ENCODE assay signal across 1 cellular context in the genomic region with DNA sequence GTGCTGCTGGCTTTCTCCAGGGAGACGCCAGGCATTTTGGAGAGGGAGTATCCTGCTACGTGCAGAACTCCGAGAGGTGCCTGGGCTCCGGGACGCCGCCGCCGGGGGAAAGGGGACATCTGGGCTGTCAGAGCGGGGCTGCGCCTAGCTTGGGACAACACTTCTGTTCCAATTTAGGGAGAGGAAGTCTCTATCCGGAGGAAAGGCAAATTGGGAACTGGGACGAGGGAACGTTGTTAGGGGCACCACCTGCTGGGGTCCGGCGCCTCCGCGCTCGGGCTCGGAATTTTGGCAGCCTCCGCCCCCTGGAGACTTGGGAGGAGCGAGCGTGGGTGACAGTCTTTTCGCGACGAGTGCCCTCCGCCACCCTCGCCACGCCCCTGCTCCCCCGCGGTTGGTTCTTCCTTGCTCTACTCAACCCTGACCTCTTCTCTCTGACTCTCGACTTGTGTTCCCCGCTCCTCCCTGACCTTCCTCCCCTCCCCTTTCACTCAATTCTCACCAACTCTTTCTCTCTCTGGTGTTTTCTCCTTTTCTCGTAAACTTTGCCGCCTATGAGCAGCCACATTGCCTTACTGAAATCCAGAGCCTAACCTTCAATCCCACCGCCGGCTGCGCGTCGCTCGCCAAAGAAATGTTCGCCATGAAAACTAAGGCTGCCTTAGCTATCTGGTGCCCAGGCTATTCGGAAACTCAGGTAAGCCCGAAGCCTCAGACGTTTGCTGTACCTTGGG.
TF ChIP-seq lines count a peak whose summit lies in the region.

No MANE protein-coding gene starts in this region.

TF ChIP-seq in K562, 482 proteins besides CTCF, POLR2A, EP300 and RAD21 (continued from another document):
- TF ChIP-seq, protein P1, sequence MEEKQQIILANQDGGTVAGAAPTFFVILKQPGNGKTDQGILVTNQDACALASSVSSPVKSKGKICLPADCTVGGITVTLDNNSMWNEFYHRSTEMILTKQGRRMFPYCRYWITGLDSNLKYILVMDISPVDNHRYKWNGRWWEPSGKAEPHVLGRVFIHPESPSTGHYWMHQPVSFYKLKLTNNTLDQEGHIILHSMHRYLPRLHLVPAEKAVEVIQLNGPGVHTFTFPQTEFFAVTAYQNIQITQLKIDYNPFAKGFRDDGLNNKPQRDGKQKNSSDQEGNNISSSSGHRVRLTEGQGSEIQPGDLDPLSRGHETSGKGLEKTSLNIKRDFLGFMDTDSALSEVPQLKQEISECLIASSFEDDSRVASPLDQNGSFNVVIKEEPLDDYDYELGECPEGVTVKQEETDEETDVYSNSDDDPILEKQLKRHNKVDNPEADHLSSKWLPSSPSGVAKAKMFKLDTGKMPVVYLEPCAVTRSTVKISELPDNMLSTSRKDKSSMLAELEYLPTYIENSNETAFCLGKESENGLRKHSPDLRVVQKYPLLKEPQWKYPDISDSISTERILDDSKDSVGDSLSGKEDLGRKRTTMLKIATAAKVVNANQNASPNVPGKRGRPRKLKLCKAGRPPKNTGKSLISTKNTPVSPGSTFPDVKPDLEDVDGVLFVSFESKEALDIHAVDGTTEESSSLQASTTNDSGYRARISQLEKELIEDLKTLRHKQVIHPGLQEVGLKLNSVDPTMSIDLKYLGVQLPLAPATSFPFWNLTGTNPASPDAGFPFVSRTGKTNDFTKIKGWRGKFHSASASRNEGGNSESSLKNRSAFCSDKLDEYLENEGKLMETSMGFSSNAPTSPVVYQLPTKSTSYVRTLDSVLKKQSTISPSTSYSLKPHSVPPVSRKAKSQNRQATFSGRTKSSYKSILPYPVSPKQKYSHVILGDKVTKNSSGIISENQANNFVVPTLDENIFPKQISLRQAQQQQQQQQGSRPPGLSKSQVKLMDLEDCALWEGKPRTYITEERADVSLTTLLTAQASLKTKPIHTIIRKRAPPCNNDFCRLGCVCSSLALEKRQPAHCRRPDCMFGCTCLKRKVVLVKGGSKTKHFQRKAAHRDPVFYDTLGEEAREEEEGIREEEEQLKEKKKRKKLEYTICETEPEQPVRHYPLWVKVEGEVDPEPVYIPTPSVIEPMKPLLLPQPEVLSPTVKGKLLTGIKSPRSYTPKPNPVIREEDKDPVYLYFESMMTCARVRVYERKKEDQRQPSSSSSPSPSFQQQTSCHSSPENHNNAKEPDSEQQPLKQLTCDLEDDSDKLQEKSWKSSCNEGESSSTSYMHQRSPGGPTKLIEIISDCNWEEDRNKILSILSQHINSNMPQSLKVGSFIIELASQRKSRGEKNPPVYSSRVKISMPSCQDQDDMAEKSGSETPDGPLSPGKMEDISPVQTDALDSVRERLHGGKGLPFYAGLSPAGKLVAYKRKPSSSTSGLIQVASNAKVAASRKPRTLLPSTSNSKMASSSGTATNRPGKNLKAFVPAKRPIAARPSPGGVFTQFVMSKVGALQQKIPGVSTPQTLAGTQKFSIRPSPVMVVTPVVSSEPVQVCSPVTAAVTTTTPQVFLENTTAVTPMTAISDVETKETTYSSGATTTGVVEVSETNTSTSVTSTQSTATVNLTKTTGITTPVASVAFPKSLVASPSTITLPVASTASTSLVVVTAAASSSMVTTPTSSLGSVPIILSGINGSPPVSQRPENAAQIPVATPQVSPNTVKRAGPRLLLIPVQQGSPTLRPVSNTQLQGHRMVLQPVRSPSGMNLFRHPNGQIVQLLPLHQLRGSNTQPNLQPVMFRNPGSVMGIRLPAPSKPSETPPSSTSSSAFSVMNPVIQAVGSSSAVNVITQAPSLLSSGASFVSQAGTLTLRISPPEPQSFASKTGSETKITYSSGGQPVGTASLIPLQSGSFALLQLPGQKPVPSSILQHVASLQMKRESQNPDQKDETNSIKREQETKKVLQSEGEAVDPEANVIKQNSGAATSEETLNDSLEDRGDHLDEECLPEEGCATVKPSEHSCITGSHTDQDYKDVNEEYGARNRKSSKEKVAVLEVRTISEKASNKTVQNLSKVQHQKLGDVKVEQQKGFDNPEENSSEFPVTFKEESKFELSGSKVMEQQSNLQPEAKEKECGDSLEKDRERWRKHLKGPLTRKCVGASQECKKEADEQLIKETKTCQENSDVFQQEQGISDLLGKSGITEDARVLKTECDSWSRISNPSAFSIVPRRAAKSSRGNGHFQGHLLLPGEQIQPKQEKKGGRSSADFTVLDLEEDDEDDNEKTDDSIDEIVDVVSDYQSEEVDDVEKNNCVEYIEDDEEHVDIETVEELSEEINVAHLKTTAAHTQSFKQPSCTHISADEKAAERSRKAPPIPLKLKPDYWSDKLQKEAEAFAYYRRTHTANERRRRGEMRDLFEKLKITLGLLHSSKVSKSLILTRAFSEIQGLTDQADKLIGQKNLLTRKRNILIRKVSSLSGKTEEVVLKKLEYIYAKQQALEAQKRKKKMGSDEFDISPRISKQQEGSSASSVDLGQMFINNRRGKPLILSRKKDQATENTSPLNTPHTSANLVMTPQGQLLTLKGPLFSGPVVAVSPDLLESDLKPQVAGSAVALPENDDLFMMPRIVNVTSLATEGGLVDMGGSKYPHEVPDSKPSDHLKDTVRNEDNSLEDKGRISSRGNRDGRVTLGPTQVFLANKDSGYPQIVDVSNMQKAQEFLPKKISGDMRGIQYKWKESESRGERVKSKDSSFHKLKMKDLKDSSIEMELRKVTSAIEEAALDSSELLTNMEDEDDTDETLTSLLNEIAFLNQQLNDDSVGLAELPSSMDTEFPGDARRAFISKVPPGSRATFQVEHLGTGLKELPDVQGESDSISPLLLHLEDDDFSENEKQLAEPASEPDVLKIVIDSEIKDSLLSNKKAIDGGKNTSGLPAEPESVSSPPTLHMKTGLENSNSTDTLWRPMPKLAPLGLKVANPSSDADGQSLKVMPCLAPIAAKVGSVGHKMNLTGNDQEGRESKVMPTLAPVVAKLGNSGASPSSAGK (IDR thresholded peaks at IDR 0.05): peak; percentile 38; the same call in 1 of the 2 replicates
- TF ChIP-seq HDAC2 (IDR thresholded peaks at IDR 0.05) (peak; percentile 28; the same call in 1 of the 2 replicates), ZNF699 (CRISPR knock-in tag; IDR thresholded peaks at IDR 0.05; ENCODE audit: insufficient replicate concordance) (no peak), PHTF2 (CRISPR knock-in tag; IDR thresholded peaks at IDR 0.05) (no peak), EP400 (IDR thresholded peaks at IDR 0.05) (no peak), GTF2E2 (tag; IDR thresholded peaks at IDR 0.05) (no peak), TGIF2 (CRISPR knock-in tag; IDR thresholded peaks at IDR 0.05) (no peak), ZNF263 (CRISPR knock-in tag; IDR thresholded peaks at IDR 0.05; ENCODE audit: borderline replicate concordance) (peak; percentile 55; the same call in 1 of the 2 replicates), L3MBTL2 (IDR thresholded peaks at IDR 0.05) (peak; percentile 57), ZNF121 (CRISPR knock-in tag; conservative IDR thresholded peaks at IDR 0.05) (no peak), HDAC1 (IDR thresholded peaks at IDR 0.05) (peak in 1 of 2 experiments; percentile 47; a peak in 1 of 4 replicates), ZNF140 (CRISPR knock-in tag; IDR thresholded peaks at IDR 0.05) (no peak), NUFIP1 (IDR thresholded peaks at IDR 0.05; ENCODE audit: partially characterized antibody) (no peak), YBX1 (IDR thresholded peaks at IDR 0.05) (no peak), ZNF232 (CRISPR knock-in tag; IDR thresholded peaks at IDR 0.05) (no peak), NR3C1 (CRISPR knock-in tag; IDR thresholded peaks at IDR 0.05) (no peak), POLR2H (tag; IDR thresholded peaks at IDR 0.05; ENCODE audit: low read depth) (no peak), XRCC3 (IDR thresholded peaks at IDR 0.05) (no peak), SUPT5H (IDR thresholded peaks at IDR 0.05) (peak; percentile 61; the same call in 1 of the 2 replicates), TBP (optimal IDR thresholded peaks at IDR 0.05; ENCODE audit: low read depth, low read length) (peak; percentile 34), EHMT2 (IDR thresholded peaks at IDR 0.05) (peak; percentile 64; the same call in 1 of the 2 replicates), PPARD (CRISPR knock-in tag; IDR thresholded peaks at IDR 0.05) (no peak)
- TF ChIP-seq, protein P2, sequence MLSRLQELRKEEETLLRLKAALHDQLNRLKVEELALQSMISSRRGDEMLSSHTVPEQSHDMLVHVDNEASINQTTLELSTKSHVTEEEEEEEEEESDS (CRISPR knock-in tag; IDR thresholded peaks at IDR 0.05): no peak
- TF ChIP-seq, protein P3, sequence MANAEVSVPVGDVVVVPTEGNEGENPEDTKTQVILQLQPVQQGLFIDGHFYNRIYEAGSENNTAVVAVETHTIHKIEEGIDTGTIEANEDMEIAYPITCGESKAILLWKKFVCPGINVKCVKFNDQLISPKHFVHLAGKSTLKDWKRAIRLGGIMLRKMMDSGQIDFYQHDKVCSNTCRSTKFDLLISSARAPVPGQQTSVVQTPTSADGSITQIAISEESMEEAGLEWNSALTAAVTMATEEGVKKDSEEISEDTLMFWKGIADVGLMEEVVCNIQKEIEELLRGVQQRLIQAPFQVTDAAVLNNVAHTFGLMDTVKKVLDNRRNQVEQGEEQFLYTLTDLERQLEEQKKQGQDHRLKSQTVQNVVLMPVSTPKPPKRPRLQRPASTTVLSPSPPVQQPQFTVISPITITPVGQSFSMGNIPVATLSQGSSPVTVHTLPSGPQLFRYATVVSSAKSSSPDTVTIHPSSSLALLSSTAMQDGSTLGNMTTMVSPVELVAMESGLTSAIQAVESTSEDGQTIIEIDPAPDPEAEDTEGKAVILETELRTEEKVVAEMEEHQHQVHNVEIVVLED (CRISPR knock-in tag; IDR thresholded peaks at IDR 0.05): no peak
- TF ChIP-seq, protein P4, sequence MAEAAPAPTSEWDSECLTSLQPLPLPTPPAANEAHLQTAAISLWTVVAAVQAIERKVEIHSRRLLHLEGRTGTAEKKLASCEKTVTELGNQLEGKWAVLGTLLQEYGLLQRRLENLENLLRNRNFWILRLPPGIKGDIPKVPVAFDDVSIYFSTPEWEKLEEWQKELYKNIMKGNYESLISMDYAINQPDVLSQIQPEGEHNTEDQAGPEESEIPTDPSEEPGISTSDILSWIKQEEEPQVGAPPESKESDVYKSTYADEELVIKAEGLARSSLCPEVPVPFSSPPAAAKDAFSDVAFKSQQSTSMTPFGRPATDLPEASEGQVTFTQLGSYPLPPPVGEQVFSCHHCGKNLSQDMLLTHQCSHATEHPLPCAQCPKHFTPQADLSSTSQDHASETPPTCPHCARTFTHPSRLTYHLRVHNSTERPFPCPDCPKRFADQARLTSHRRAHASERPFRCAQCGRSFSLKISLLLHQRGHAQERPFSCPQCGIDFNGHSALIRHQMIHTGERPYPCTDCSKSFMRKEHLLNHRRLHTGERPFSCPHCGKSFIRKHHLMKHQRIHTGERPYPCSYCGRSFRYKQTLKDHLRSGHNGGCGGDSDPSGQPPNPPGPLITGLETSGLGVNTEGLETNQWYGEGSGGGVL (CRISPR knock-in tag; IDR thresholded peaks at IDR 0.05): no peak
- TF ChIP-seq, protein P5, sequence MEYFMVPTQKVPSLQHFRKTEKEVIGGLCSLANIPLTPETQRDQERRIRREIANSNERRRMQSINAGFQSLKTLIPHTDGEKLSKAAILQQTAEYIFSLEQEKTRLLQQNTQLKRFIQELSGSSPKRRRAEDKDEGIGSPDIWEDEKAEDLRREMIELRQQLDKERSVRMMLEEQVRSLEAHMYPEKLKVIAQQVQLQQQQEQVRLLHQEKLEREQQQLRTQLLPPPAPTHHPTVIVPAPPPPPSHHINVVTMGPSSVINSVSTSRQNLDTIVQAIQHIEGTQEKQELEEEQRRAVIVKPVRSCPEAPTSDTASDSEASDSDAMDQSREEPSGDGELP (CRISPR knock-in tag; IDR thresholded peaks at IDR 0.05; ENCODE audit: borderline replicate concordance): no peak
- TF ChIP-seq, protein P6, sequence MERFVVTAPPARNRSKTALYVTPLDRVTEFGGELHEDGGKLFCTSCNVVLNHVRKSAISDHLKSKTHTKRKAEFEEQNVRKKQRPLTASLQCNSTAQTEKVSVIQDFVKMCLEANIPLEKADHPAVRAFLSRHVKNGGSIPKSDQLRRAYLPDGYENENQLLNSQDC (CRISPR knock-in tag; IDR thresholded peaks at IDR 0.05): no peak
- TF ChIP-seq, protein P7, sequence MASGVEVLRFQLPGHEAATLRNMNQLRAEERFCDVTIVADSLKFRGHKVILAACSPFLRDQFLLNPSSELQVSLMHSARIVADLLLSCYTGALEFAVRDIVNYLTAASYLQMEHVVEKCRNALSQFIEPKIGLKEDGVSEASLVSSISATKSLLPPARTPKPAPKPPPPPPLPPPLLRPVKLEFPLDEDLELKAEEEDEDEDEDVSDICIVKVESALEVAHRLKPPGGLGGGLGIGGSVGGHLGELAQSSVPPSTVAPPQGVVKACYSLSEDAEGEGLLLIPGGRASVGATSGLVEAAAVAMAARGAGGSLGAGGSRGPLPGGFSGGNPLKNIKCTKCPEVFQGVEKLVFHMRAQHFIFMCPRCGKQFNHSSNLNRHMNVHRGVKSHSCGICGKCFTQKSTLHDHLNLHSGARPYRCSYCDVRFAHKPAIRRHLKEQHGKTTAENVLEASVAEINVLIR (CRISPR knock-in tag; IDR thresholded peaks at IDR 0.05): no peak
- TF ChIP-seq, protein P8, sequence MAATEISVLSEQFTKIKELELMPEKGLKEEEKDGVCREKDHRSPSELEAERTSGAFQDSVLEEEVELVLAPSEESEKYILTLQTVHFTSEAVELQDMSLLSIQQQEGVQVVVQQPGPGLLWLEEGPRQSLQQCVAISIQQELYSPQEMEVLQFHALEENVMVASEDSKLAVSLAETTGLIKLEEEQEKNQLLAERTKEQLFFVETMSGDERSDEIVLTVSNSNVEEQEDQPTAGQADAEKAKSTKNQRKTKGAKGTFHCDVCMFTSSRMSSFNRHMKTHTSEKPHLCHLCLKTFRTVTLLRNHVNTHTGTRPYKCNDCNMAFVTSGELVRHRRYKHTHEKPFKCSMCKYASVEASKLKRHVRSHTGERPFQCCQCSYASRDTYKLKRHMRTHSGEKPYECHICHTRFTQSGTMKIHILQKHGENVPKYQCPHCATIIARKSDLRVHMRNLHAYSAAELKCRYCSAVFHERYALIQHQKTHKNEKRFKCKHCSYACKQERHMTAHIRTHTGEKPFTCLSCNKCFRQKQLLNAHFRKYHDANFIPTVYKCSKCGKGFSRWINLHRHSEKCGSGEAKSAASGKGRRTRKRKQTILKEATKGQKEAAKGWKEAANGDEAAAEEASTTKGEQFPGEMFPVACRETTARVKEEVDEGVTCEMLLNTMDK (IDR thresholded peaks at IDR 0.05; ENCODE audit: borderline replicate concordance, insufficient read depth, low read depth, low read length, poor library complexity, severe bottlenecking): no peak
- TF ChIP-seq, protein P9, sequence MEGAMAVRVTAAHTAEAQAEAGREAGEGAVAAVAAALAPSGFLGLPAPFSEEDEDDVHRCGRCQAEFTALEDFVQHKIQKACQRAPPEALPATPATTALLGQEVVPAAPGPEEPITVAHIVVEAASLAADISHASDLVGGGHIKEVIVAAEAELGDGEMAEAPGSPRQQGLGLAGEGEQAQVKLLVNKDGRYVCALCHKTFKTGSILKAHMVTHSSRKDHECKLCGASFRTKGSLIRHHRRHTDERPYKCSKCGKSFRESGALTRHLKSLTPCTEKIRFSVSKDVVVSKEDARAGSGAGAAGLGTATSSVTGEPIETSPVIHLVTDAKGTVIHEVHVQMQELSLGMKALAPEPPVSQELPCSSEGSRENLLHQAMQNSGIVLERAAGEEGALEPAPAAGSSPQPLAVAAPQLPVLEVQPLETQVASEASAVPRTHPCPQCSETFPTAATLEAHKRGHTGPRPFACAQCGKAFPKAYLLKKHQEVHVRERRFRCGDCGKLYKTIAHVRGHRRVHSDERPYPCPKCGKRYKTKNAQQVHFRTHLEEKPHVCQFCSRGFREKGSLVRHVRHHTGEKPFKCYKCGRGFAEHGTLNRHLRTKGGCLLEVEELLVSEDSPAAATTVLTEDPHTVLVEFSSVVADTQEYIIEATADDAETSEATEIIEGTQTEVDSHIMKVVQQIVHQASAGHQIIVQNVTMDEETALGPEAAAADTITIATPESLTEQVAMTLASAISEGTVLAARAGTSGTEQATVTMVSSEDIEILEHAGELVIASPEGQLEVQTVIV (CRISPR knock-in tag; IDR thresholded peaks at IDR 0.05; ENCODE audit: borderline replicate concordance): no peak
- TF ChIP-seq, protein P10, sequence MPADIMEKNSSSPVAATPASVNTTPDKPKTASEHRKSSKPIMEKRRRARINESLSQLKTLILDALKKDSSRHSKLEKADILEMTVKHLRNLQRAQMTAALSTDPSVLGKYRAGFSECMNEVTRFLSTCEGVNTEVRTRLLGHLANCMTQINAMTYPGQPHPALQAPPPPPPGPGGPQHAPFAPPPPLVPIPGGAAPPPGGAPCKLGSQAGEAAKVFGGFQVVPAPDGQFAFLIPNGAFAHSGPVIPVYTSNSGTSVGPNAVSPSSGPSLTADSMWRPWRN (IDR thresholded peaks at IDR 0.05; ENCODE audit: low read depth): no peak
TF ChIP-seq in K562: peak in this region for 48.
